8 cellular contexts compared by ENCODE assay signal in genomic region chr1:999797-1000356, GRCh38. TPM values are rescaled to one million over a fixed set of nuclear protein-coding genes. Genes with fewer than 3 reads are reported as not detected.
DNase-seq lines count a peak whose midpoint lies in the region; ATAC-seq and TF ChIP-seq lines count a peak whose summit lies in the region.

HES4 (minus strand) TSS chr1:1000097; CDS start chr1:999973, 124 bp downstream.

- peaks cover 23% of the 10 kb centered on the region for H3K4me1 Mint-ChIP-seq in CD4-positive, alpha-beta T cell (ENCODE audit: low read depth)

- peak within 1 kb of the TSS; percentile 53 for H3K9ac ChIP-seq in muscle layer of colon (ENCODE audit: low read length)
- peak within 1 kb of the TSS in 4 of 5 donors; percentile 40 to 71 (median 55) for H3K9ac ChIP-seq in subcutaneous abdominal adipose tissue (ENCODE audit: low read length in 5 of 5)

- intact Hi-C loops in CD4-positive, alpha-beta T cell (cut with DNase I, micrococcal nuclease), result no loop called here

- H3K27ac Mint-ChIP-seq in CD4-positive, alpha-beta T cell, result peak within 1 kb of the TSS; percentile 94

- no peaks in the 10 kb centered on the region for H3K9me3 ChIP-seq in CD4-positive, alpha-beta T cell (ENCODE audit: control insufficient read depth, low read length)
- no peaks in the 10 kb centered on the region for H3K9me3 ChIP-seq in HEK293 (ENCODE audit: control insufficient read depth, insufficient read depth, low read depth, low read length)
- H3K9me3 ChIP-seq in muscle layer of colon (ENCODE audit: low read length), result no peaks in the 10 kb centered on the region
- H3K9me3 ChIP-seq in subcutaneous abdominal adipose tissue (ENCODE audit: control insufficient read depth in 5 of 5, low read length in 5 of 5), result no peaks in the 10 kb centered on the region

- peaks cover 65% of the 10 kb centered on the region for H3K27me3 ChIP-seq in CD4-positive, alpha-beta T cell (ENCODE audit: control insufficient read depth, insufficient read depth, low read length)
- H3K27me3 ChIP-seq in muscle layer of colon (ENCODE audit: control insufficient read depth in 1 of 2, insufficient read depth in 2 of 2, low read length in 2 of 2) (peaks cover 0 to 21% of the 10 kb centered on the region in 2 donors), subcutaneous abdominal adipose tissue (ENCODE audit: control insufficient read depth in 5 of 5, insufficient read depth in 4 of 5, low read length in 5 of 5) (peaks cover 5 to 38% (median 33%) of the 10 kb centered on the region in 5 donors)

- H3K4me1 ChIP-seq in HEK293 (ENCODE audit: control insufficient read depth, insufficient read depth, low read length) (0 out of 2 replicates have a peak, but pooled peaks cover 3% of the 10 kb centered on the region), muscle layer of colon (ENCODE audit: insufficient read depth, low read length) (peaks cover 3% of the 10 kb centered on the region), subcutaneous abdominal adipose tissue (ENCODE audit: control insufficient read depth in 5 of 5, insufficient read depth in 5 of 5, low read length in 5 of 5) (peaks cover 2 to 41% (median 24%) of the 10 kb centered on the region in 5 donors)

- no peaks in the 10 kb centered on the region for H3K9me3 Mint-ChIP-seq in CD4-positive, alpha-beta T cell

- H3K4me3 ChIP-seq in HEK293 (ENCODE audit: low read depth, low read length), result peak within 1 kb of the TSS; percentile 74
- peak within 1 kb of the TSS; percentile 53 to 65 for H3K4me3 ChIP-seq in muscle layer of colon (ENCODE audit: low read depth in 1 of 2, low read length in 2 of 2)
- H3K4me3 ChIP-seq in subcutaneous abdominal adipose tissue (ENCODE audit: low read depth in 1 of 5, low read length in 5 of 5), result peak within 1 kb of the TSS in 4 of 5 donors; percentile 59 to 72 (median 60)

- H3K36me3 Mint-ChIP-seq in CD4-positive, alpha-beta T cell (ENCODE audit: low read depth), result peaks cover 4% of the 10 kb centered on the region

- H3K36me3 ChIP-seq in HEK293 (ENCODE audit: control insufficient read depth in 2 of 2, insufficient read depth in 1 of 2, low read length in 2 of 2) (peaks cover 0 to 40% of the 10 kb centered on the region in 2 experiments; a peak in 2 of 3 replicates), muscle layer of colon (ENCODE audit: insufficient read depth, low read length) (no peaks in the 10 kb centered on the region), subcutaneous abdominal adipose tissue (ENCODE audit: control insufficient read depth in 5 of 5, insufficient read depth in 5 of 5, low read length in 5 of 5) (no peaks in the 10 kb centered on the region)

- peaks cover 54% of the 10 kb centered on the region for H3K27me3 Mint-ChIP-seq in CD4-positive, alpha-beta T cell

- DNase-seq in CD4-positive, alpha-beta T cell, result peak in 8 of 10 experiments; percentile 35 to 70 (median 53)
- DNase-seq in NCI-H748 treated with DMSO at 0.1 percent for 48 hours (lab: John Stamatoyannopoulos, UW) (peak; percentile 61), fibroblast of gingiva (ENCODE audit: low read depth) (peak; percentile 85)
- DNase-seq in activated T-helper 9 cell treated with anti-CD3 and anti-CD28 coated beads, Interleukin-2, amount 50 U/mL, for 16 hours (ENCODE audit: low read depth), result peak; percentile 42

- TF ChIP-seq CTCF in CD4-positive, alpha-beta T cell (IDR thresholded peaks at IDR 0.05), result no peak
- no peak for TF ChIP-seq CTCF in HEK293 (tag by site-specific recombination; IDR thresholded peaks at IDR 0.05)

- no peak within 1 kb of the TSS for H3K27ac ChIP-seq in CD4-positive, alpha-beta T cell (ENCODE audit: low read depth, low read length)
- peak within 1 kb of the TSS; percentile 97 for H3K27ac ChIP-seq in HEK293 (ENCODE audit: extremely low read depth, low read depth, low read length)
- peak within 1 kb of the TSS; percentile 96 for H3K27ac ChIP-seq in muscle layer of colon (ENCODE audit: low read depth, low read length)
- peak within 1 kb of the TSS; percentile 65 for H3K27ac ChIP-seq in subcutaneous abdominal adipose tissue (ENCODE audit: low read depth, low read length)

- POLR2A ChIA-PET in CD4-positive, alpha-beta T cell (lab: Charles Lee), result interaction anchor here (1.8 kb wide), 1 partner anchor 13 kb away, joined by 6 read pairs; the partner anchor contains the start of gene ISG15
- POLR2A ChIA-PET in HEK293 (lab: Yijun Ruan, JAX), result interaction anchor here (0.5 to 6.5 kb wide), 10 partner anchors 13 to 318 kb away, joined by 3 to 44 read pairs (median 4); partner anchors contain the start of genes AGRN, ISG15 and PLEKHN1

- peak within 1 kb of the TSS; percentile 87 for H3K4me3 Mint-ChIP-seq in CD4-positive, alpha-beta T cell

- CTCF ChIA-PET in CD4-positive, alpha-beta T cell (lab: Charles Lee), result interaction anchor here (1.1 kb wide), 1 partner anchor 19 kb away, joined by 3 read pairs; no protein-coding TSS in a partner anchor
- CTCF ChIA-PET in HEK293 (lab: Yijun Ruan, JAX), result interaction anchor here (0.7 kb wide), 1 partner anchor 64 kb away, joined by 3 read pairs; no protein-coding TSS in a partner anchor

- peak; percentile 60 for ATAC-seq in CD4-positive, alpha-beta T cell (ENCODE audit: poor library complexity)
- ATAC-seq in HG02852 (IDR thresholded peaks at IDR 0.05; ENCODE audit: unreplicated experiment), result no peak

TF ChIP-seq in HEK293, 187 proteins besides CTCF, POLR2A, EP300 and RAD21 (continues in another document):
- peak; percentile 65 for TF ChIP-seq KLF1 (tag by site-specific recombination; IDR thresholded peaks at IDR 0.05)
- peak; percentile 65; the same call in 1 of the 2 replicates for TF ChIP-seq ZSCAN30 (tag by site-specific recombination; IDR thresholded peaks at IDR 0.05)
- TF ChIP-seq ZSCAN23 (tag by site-specific recombination; IDR thresholded peaks at IDR 0.05), result no peak
- TF ChIP-seq ZNF585B (tag by site-specific recombination; IDR thresholded peaks at IDR 0.05), result no peak
- peak; percentile 61; the same call in 1 of the 2 replicates for TF ChIP-seq KLF7 (tag by site-specific recombination; IDR thresholded peaks at IDR 0.05; ENCODE audit: borderline replicate concordance)
- 0 out of 2 replicates have a peak, but pooled peaks have one; percentile 8 for TF ChIP-seq PATZ1 (tag by site-specific recombination; IDR thresholded peaks at IDR 0.05)
- TF ChIP-seq, protein P1, sequence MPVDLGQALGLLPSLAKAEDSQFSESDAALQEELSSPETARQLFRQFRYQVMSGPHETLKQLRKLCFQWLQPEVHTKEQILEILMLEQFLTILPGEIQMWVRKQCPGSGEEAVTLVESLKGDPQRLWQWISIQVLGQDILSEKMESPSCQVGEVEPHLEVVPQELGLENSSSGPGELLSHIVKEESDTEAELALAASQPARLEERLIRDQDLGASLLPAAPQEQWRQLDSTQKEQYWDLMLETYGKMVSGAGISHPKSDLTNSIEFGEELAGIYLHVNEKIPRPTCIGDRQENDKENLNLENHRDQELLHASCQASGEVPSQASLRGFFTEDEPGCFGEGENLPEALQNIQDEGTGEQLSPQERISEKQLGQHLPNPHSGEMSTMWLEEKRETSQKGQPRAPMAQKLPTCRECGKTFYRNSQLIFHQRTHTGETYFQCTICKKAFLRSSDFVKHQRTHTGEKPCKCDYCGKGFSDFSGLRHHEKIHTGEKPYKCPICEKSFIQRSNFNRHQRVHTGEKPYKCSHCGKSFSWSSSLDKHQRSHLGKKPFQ (tag by site-specific recombination; IDR thresholded peaks at IDR 0.05), result peak; percentile 96
- peak; percentile 10; the same call in 1 of the 2 replicates for TF ChIP-seq ZNF660 (tag by site-specific recombination; IDR thresholded peaks at IDR 0.05)
- peak; percentile 26; the same call in 1 of the 2 replicates for TF ChIP-seq HOXC10 (CRISPR knock-in tag; IDR thresholded peaks at IDR 0.05)
- TF ChIP-seq, protein P2, sequence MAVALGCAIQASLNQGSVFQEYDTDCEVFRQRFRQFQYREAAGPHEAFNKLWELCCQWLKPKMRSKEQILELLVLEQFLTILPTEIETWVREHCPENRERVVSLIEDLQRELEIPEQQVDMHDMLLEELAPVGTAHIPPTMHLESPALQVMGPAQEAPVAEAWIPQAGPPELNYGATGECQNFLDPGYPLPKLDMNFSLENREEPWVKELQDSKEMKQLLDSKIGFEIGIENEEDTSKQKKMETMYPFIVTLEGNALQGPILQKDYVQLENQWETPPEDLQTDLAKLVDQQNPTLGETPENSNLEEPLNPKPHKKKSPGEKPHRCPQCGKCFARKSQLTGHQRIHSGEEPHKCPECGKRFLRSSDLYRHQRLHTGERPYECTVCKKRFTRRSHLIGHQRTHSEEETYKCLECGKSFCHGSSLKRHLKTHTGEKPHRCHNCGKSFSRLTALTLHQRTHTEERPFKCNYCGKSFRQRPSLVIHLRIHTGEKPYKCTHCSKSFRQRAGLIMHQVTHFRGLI (tag by site-specific recombination; IDR thresholded peaks at IDR 0.05), result no peak
- peak; percentile 32 for TF ChIP-seq ZBTB44 (tag by site-specific recombination; IDR thresholded peaks at IDR 0.05)
- peak; percentile 86; the same call in 1 of the 2 replicates for TF ChIP-seq KLF10 (tag by site-specific recombination; IDR thresholded peaks at IDR 0.05)

RNA-seq across cellular contexts. Expression of gene HES4, which starts in this region (rescaled TPM):
- total RNA-seq in CD4-positive, alpha-beta T cell, result 10 to 100 TPM; 29.0 to 30.9 TPM
